Comparison of ENCODE assay signal across 19 cellular contexts in genomic region chr4:17368408-17368807, GRCh38.
"Had no signal": no experiment of that assay in that cellular context is flagged by ENCODE, and none has a peak within 500 bp of the region (broad histone marks: within the 10 kb centered on the region; RNA-seq: fewer than 3 reads in every experiment).

No MANE protein-coding gene starts in this region.

- ATAC-seq: gastroesophageal sphincter, left cardiac atrium, lower lobe of right lung, natural killer cell, right cardiac atrium, upper lobe of right lung had no signal

- H3K36me3 Mint-ChIP-seq: immature natural killer cell, memory B cell, mesothelial cell of epicardium, natural killer cell had no signal

- H3K4me3 Mint-ChIP-seq: immature natural killer cell; memory B cell; mesothelial cell of epicardium; natural killer cell; neural crest cell; stimulated activated naive CD8-positive, alpha-beta T cell treated with anti-CD3 and anti-CD28 coated beads, Interleukin-15, Interleukin-2, amounts not matched to agents 100 ng/mL and 50 ng/mL, for 24 hours had no signal

- DNase-seq: effector memory CD4-positive, alpha-beta T cell; esophagus squamous epithelium; foreskin fibroblast; glutamatergic neuron; immature natural killer cell; left cardiac atrium; left ventricle myocardium inferior; lower lobe of right lung; natural killer cell; right cardiac atrium; small intestine; stimulated activated CD4-positive, alpha-beta T cell treated with anti-CD3 and anti-CD28 coated beads, Interleukin-12 subunit alpha, Interleukin-12 subunit beta, amount 100 ng/mL, for 4 hours; testis; upper lobe of right lung had no signal

- H3K27me3 Mint-ChIP-seq: memory B cell had no signal

- H3K27ac Mint-ChIP-seq: immature natural killer cell; memory B cell; mesothelial cell of epicardium; natural killer cell; stimulated activated naive CD8-positive, alpha-beta T cell treated with anti-CD3 and anti-CD28 coated beads, Interleukin-15, Interleukin-2, amounts not matched to agents 100 ng/mL and 50 ng/mL, for 24 hours had no signal

- H3K4me1 Mint-ChIP-seq: immature natural killer cell, memory B cell, natural killer cell had no signal

- H3K9me3 Mint-ChIP-seq: memory B cell; natural killer cell; neural crest cell; stimulated activated naive CD8-positive, alpha-beta T cell treated with anti-CD3 and anti-CD28 coated beads, Interleukin-15, Interleukin-2, amounts not matched to agents 100 ng/mL and 50 ng/mL, for 24 hours had no signal
